In genomic region chr12:84183576-84183975, GRCh38 we compare ENCODE assay signal across 25 cellular contexts.
"Had no signal": no experiment of that assay in that cellular context is flagged by ENCODE, and none has a peak within 500 bp of the region (broad histone marks: within the 10 kb centered on the region; RNA-seq: fewer than 3 reads in every experiment).

No MANE protein-coding gene starts in this region.

- H3K9ac ChIP-seq: neural progenitor cell had no signal

- H3K27me3 ChIP-seq: left lung, neural progenitor cell, neutrophil, ovary, right atrium auricular region, right lobe of liver, tibial nerve, uterus had no signal

- FAIRE-seq: kidney had no signal

- H3K4me3 ChIP-seq: left lung, lower lobe of right lung, neural progenitor cell, ovary, right atrium auricular region, right lobe of liver, smooth muscle cell, tibial nerve, uterus had no signal

- H3K27ac ChIP-seq: left lung, lower lobe of right lung, neural progenitor cell, neutrophil, ovary, right atrium auricular region, right lobe of liver, tibial nerve, uterus had no signal

- H3K9me3 ChIP-seq: left lung, lower lobe of right lung, neutrophil, ovary, right atrium auricular region, right lobe of liver, tibial nerve, uterus had no signal

- ATAC-seq: left colon; left lung; lower lobe of right lung; natural killer cell; right lobe of liver; stimulated activated memory B cell treated with anti-CD40 and anti-IgM and Interleukin-4, amounts not matched to agents 10 μg/mL and 1 μg/mL and 100 μg/mL, for 72 hours; stimulated activated naive CD8-positive, alpha-beta T cell treated with anti-CD3 and anti-CD28 coated beads, Interleukin-15, amount 100 ng/mL, for 72 hours had no signal

- H3K36me3 ChIP-seq: left lung, lower lobe of right lung, neural progenitor cell, neutrophil, ovary, right atrium auricular region, right lobe of liver, tibial nerve, uterus had no signal

- DNase-seq: kidney; left colon; left lung; lower lobe of right lung; mesendoderm; naive B cell; natural killer cell; nephron progenitor cell; occipital lobe; ovary; right lobe of liver; stimulated activated CD4-positive, alpha-beta T cell treated with anti-CD3 and anti-CD28 coated beads, Interleukin-1b, Interleukin-23, amount 100 ng/mL, for 48 hours; stimulated activated CD4-positive, alpha-beta T cell treated with anti-CD3 and anti-CD28 coated beads, Interleukin-2, amount 100 ng/mL, for 48 hours; stimulated activated CD4-positive, alpha-beta T cell treated with anti-CD3 and anti-CD28 coated beads, Interleukin-4, amount 100 ng/mL, for 4 hours; stimulated activated CD8-positive, alpha-beta memory T cell treated with anti-CD3 and anti-CD28 coated beads, Interleukin-4, amount 100 ng/mL, for 48 hours; stimulated activated naive CD4-positive, alpha-beta T cell treated with Interleukin-2 at 50 U/mL for 16 hours; stimulated activated naive CD8-positive, alpha-beta T cell treated with anti-CD3 and anti-CD28 coated beads, Interleukin-15, amount 100 ng/mL, for 72 hours; substantia nigra; uterus had no signal

- H2AFZ ChIP-seq: neural progenitor cell had no signal

- H3K4me2 ChIP-seq: neural progenitor cell, smooth muscle cell had no signal

- H3K4me1 ChIP-seq: left lung, lower lobe of right lung, neural progenitor cell, right atrium auricular region, right lobe of liver, tibial nerve, uterus had no signal
